ENCODE assay signal across 8 cellular contexts in genomic region chr5:36690041-36690941, GRCh38.
DNase-seq lines count a peak whose midpoint lies in the region; ATAC-seq and TF ChIP-seq lines count a peak whose summit lies in the region.

No MANE protein-coding gene starts in this region.

- H4K20me1 ChIP-seq in smooth muscle cell (ENCODE audit: low read depth) = no peaks in the 10 kb centered on the region

- DNase-seq in A172 (ENCODE audit: low spot score) (peak; percentile 72), NCI-H2107 treated with DMSO at 0.1 percent for 48 hours (lab: John Stamatoyannopoulos, UW; ENCODE audit: unreplicated experiment) (peak; percentile 50), caudate nucleus (lab: John Stamatoyannopoulos, UW) (peak in 60 of 61 donors; percentile 2 to 83 (median 60)), inferior parietal cortex (ENCODE audit: extremely low spot score) (peak; percentile 85), smooth muscle cell (lab: John Stamatoyannopoulos, UW; ENCODE audit: unreplicated experiment) (peak; percentile 33)

- no peaks in the 10 kb centered on the region for H3K4me1 ChIP-seq in smooth muscle cell (ENCODE audit: low read depth)

- TF ChIP-seq CTCF in WI38 (IDR thresholded peaks at IDR 0.05; ENCODE audit: low read depth, low read length) (peak; percentile 82), smooth muscle cell (IDR thresholded peaks at IDR 0.05; ENCODE audit: borderline replicate concordance, insufficient read depth, poor library complexity, severe bottlenecking) (peak; percentile 69)

- ATAC-seq in GM18519 (IDR thresholded peaks at IDR 0.05; ENCODE audit: low FRiP score, unreplicated experiment) (peak; percentile 65), HG03045 (IDR thresholded peaks at IDR 0.05; ENCODE audit: unreplicated experiment) (peak; percentile 82)

- peak overlapping the region; percentile 95 for H2AFZ ChIP-seq in smooth muscle cell (ENCODE audit: low read depth)

- no peaks in the 10 kb centered on the region for H3K9me3 ChIP-seq in smooth muscle cell (replicated peaks; ENCODE audit: low read depth)

- peaks cover 17% of the 10 kb centered on the region for H3F3A ChIP-seq in smooth muscle cell (ENCODE audit: low read depth)

- 3% methylated on average over 48 of the region's 50 CpGs for WGBS in smooth muscle cell (ENCODE audit: low lambda C conversion rate)

- H3K27me3 ChIP-seq in smooth muscle cell (ENCODE audit: low read depth) = no peaks in the 10 kb centered on the region

- peak overlapping the region; percentile 96 for H3K4me2 ChIP-seq in smooth muscle cell

- peak overlapping the region; percentile 32 for H3K4me3 ChIP-seq in WI38 (ENCODE audit: low read depth, low read length)
- peak overlapping the region; percentile 73 for H3K4me3 ChIP-seq in smooth muscle cell

- H3K79me2 ChIP-seq in smooth muscle cell (ENCODE audit: low read depth) = no peaks in the 10 kb centered on the region

- peak overlapping the region; percentile 95 for H3K27ac ChIP-seq in caudate nucleus (ENCODE audit: low read depth, low read length)
- peak overlapping the region; percentile 58 for H3K27ac ChIP-seq in smooth muscle cell (ENCODE audit: low read depth)

- no peaks in the 10 kb centered on the region for H3K36me3 ChIP-seq in smooth muscle cell (ENCODE audit: low read depth)

- H3K9ac ChIP-seq in smooth muscle cell (ENCODE audit: low read depth) = peak overlapping the region; percentile 72

Comparison
In these comparisons a context has a peak if more than half of its experiments do, and no peak if none do; other contexts are left out.
1. Peak in every context shown above with its lines: DNase-seq, ATAC-seq, H3K4me3 ChIP-seq and H3K27ac ChIP-seq.
2. DNase-seq: peak in every context shown above with its lines; median percentile 85 in inferior parietal cortex; 72 in A172; 60 in caudate nucleus; 50 in NCI-H2107 treated with DMSO at 0.1 percent for 48 hours; 33 in smooth muscle cell.